ENCODE assay signal across 14 cellular contexts in the genomic region with DNA sequence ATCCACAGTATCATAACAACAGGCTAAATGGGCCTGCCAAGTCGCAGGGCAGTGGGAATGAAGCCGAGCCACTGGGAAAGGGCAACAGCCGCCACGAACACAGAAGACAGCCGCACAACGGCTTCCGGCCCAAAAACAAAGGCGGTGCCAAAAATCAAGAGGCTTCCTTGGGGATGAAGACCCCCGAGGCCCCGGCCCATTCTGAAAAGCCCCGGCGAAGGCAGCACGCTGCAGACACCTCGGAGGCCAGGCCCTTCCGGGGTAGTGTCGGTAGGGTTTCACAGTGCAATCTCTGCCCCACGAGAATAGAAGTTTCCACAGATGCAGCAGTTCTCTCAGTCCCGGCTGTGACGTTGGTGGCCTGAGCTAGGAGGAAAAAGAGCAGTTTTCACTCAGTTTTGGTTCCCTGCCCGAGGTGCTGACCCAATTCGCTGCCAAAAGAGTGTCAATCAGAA. TPM values are rescaled to one million over a fixed set of nuclear protein-coding genes. Genes with fewer than 3 reads are reported as not detected.
DNase-seq lines count a peak whose midpoint lies in the region; ATAC-seq and TF ChIP-seq lines count a peak whose summit lies in the region.
"Had no signal": no experiment of that assay in that cellular context is flagged by ENCODE, and none has a peak within 500 bp of the region (broad histone marks: within the 10 kb centered on the region; RNA-seq: fewer than 3 reads in every experiment).

No MANE protein-coding gene starts in this region.

- CTCF ChIA-PET in PC-9 (lab: Charles Lee): no interaction called here
- CTCF ChIA-PET in GM10248 (lab: Yijun Ruan, JAX): interaction anchor here (0.9 to 9.7 kb wide), 4 partner anchors 10 to 499 kb away, joined by 3 to 82 read pairs (median 30); a partner anchor contains a TSS
- CTCF ChIA-PET in activated CD4-positive, alpha-beta memory T cell treated with anti-CD3 and anti-CD28 coated beads for 36 hours (lab: Charles Lee): no interaction called here

- H3K27me3 ChIP-seq in PC-9 (ENCODE audit: insufficient read depth, low read depth) (no peaks in the 10 kb centered on the region), esophagus muscularis mucosa (no peaks in the 10 kb centered on the region), liver (ENCODE audit: control insufficient read depth in 4 of 4, insufficient read depth in 4 of 4, low read length in 3 of 4) (no peaks in the 10 kb centered on the region)
- H3K27me3 ChIP-seq: BE2C, ovary had no signal

- H3K27ac ChIP-seq in PC-9: peak overlapping the region; percentile 83
- H3K27ac ChIP-seq in esophagus muscularis mucosa (replicated peaks in 1 of 4): peak overlapping the region; percentile 58 to 74 (median 65)
- peak overlapping the region; percentile 10 to 58 for H3K27ac ChIP-seq in liver (ENCODE audit: low read depth in 1 of 2, low read length in 2 of 2)
- H3K27ac ChIP-seq: ovary had no signal

- H3K27me3 Mint-ChIP-seq in activated T-cell treated with anti-CD3 and anti-CD28 coated beads, Interleukin-2, amount 50 U/mL, for 4 hours (ENCODE audit: low read depth): no peaks in the 10 kb centered on the region
- no peaks in the 10 kb centered on the region for H3K27me3 Mint-ChIP-seq in activated CD4-positive, alpha-beta memory T cell treated with anti-CD3 and anti-CD28 coated beads for 36 hours
- H3K27me3 Mint-ChIP-seq: activated CD8-positive, alpha-beta T cell treated with anti-CD3 and anti-CD28 coated beads for 36 hours; memory B cell had no signal

- no peak for TF ChIP-seq RAD21 in liver (IDR thresholded peaks at IDR 0.05)

- H3K4me3 Mint-ChIP-seq in activated T-cell treated with anti-CD3 and anti-CD28 coated beads, Interleukin-2, amount 50 U/mL, for 4 hours: no peak overlapping the region
- H3K4me3 Mint-ChIP-seq in activated CD4-positive, alpha-beta memory T cell treated with anti-CD3 and anti-CD28 coated beads for 36 hours: no peak overlapping the region
- H3K4me3 Mint-ChIP-seq: activated CD8-positive, alpha-beta T cell treated with anti-CD3 and anti-CD28 coated beads for 36 hours; memory B cell had no signal

- H3K4me1 ChIP-seq in PC-9 (replicated peaks; ENCODE audit: insufficient read depth) (peaks cover 44% of the 10 kb centered on the region), esophagus muscularis mucosa (peaks cover 0 to 21% (median 0%) of the 10 kb centered on the region in 4 donors), liver (ENCODE audit: control insufficient read depth in 4 of 4, insufficient read depth in 4 of 4, low read length in 3 of 4) (peaks cover 0 to 2% (median 0%) of the 10 kb centered on the region in 4 donors)

- TF ChIP-seq POLR2A in esophagus muscularis mucosa (IDR thresholded peaks at IDR 0.05; ENCODE audit: low read depth): no peak

- peaks cover 2% of the 10 kb centered on the region for H3K4me1 Mint-ChIP-seq in activated T-cell treated with anti-CD3 and anti-CD28 coated beads, Interleukin-2, amount 50 U/mL, for 4 hours (ENCODE audit: low read depth)
- H3K4me1 Mint-ChIP-seq in activated CD4-positive, alpha-beta memory T cell treated with anti-CD3 and anti-CD28 coated beads for 36 hours (ENCODE audit: low read depth): peaks cover 18% of the 10 kb centered on the region
- H3K4me1 Mint-ChIP-seq: memory B cell had no signal

- no peak for TF ChIP-seq EP300 in esophagus muscularis mucosa (IDR thresholded peaks at IDR 0.05)

- H3K4me2 ChIP-seq in PC-9: no peak overlapping the region

- no peaks in the 10 kb centered on the region for H3K36me3 Mint-ChIP-seq in activated T-cell treated with anti-CD3 and anti-CD28 coated beads, Interleukin-2, amount 50 U/mL, for 4 hours (ENCODE audit: insufficient read depth)
- H3K36me3 Mint-ChIP-seq in activated CD4-positive, alpha-beta memory T cell treated with anti-CD3 and anti-CD28 coated beads for 36 hours: no peaks in the 10 kb centered on the region
- H3K36me3 Mint-ChIP-seq: memory B cell had no signal

- H3K27ac Mint-ChIP-seq in activated CD4-positive, alpha-beta memory T cell treated with anti-CD3 and anti-CD28 coated beads for 36 hours: no peak overlapping the region
- H3K27ac Mint-ChIP-seq: activated CD8-positive, alpha-beta T cell treated with anti-CD3 and anti-CD28 coated beads for 36 hours; memory B cell had no signal

- H3K36me3 ChIP-seq in PC-9 (ENCODE audit: low read depth): peaks cover 30% of the 10 kb centered on the region
- H3K36me3 ChIP-seq in esophagus muscularis mucosa: peaks cover 15 to 66% (median 37%) of the 10 kb centered on the region in 4 donors
- peaks cover 7 to 45% (median 34%) of the 10 kb centered on the region in 4 donors for H3K36me3 ChIP-seq in liver (ENCODE audit: control insufficient read depth in 4 of 4, insufficient read depth in 3 of 4, low read depth in 1 of 4, low read length in 3 of 4)
- H3K36me3 ChIP-seq: ovary had no signal

- no peak for TF ChIP-seq CTCF in PC-9 (conservative IDR thresholded peaks at IDR 0.05)
- no peak for TF ChIP-seq CTCF in esophagus muscularis mucosa (IDR thresholded peaks at IDR 0.05)
- no peak for TF ChIP-seq CTCF in liver (IDR thresholded peaks at IDR 0.05; ENCODE audit: low read depth, low read length, missing input control)
- no peak for TF ChIP-seq CTCF in GM10248 (IDR thresholded peaks at IDR 0.05; ENCODE audit: control extremely low read depth, extremely low read depth, low read depth, missing control alignments)

- H3K9me2 ChIP-seq in PC-9 (ENCODE audit: insufficient read depth): no peaks in the 10 kb centered on the region

- TSS peak; percentile 19 for BruUV-seq in PC-9 (replicated peaks; lab: Mats Ljungman, UMichigan)

- intact Hi-C loops in PC-9 (cut with micrococcal nuclease; ENCODE audit: unreplicated experiment): no loop called here
- intact Hi-C loops in esophagus muscularis mucosa (cut with DNase I): loop anchor here (5.0 kb wide), 1 partner anchor 175 kb away; no protein-coding TSS in a partner anchor
- intact Hi-C loops in activated CD4-positive, alpha-beta memory T cell treated with anti-CD3 and anti-CD28 coated beads for 36 hours (cut with micrococcal nuclease): no loop called here

- no peaks in the 10 kb centered on the region for H3K9me3 Mint-ChIP-seq in activated T-cell treated with anti-CD3 and anti-CD28 coated beads, Interleukin-2, amount 50 U/mL, for 4 hours
- H3K9me3 Mint-ChIP-seq in activated CD4-positive, alpha-beta memory T cell treated with anti-CD3 and anti-CD28 coated beads for 36 hours: no peaks in the 10 kb centered on the region
- H3K9me3 Mint-ChIP-seq: activated CD8-positive, alpha-beta T cell treated with anti-CD3 and anti-CD28 coated beads for 36 hours; memory B cell had no signal

- whole genome bisulfite sequencing in esophagus muscularis mucosa: 84% methylated on average over 21 of the region's 21 CpGs
- WGBS in liver: 81% methylated on average over 21 of the region's 21 CpGs

- no peak for ATAC-seq in activated T-cell treated with anti-CD3 and anti-CD28 coated beads, Interleukin-2, amount 50 U/mL, for 4 hours
- ATAC-seq: activated CD8-positive, alpha-beta T cell treated with anti-CD3 and anti-CD28 coated beads for 36 hours had no signal

- no peak overlapping the region for H3K9ac ChIP-seq in liver (ENCODE audit: low read depth in 1 of 2, low read length in 2 of 2)

- H3K4me3 ChIP-seq in PC-9 (no peak overlapping the region), esophagus muscularis mucosa (peak overlapping the region in 3 of 4 donors; percentile 18 to 45 (median 24)), liver (ENCODE audit: low read depth in 1 of 3, low read length in 3 of 3) (no peak overlapping the region)
- H3K4me3 ChIP-seq: ovary had no signal

- DNase-seq in PC-9: no peak
- DNase-seq in esophagus muscularis mucosa (ENCODE audit: extremely low spot score): no peak
- DNase-seq in stromal cell of bone marrow (ENCODE audit: low read depth): peak; percentile 66
- DNase-seq in GM10248 (ENCODE audit: extremely low spot score): no peak
- no peak for DNase-seq in activated T-cell treated with anti-CD3 and anti-CD28 coated beads, Interleukin-2, amount 50 U/mL, for 4 hours
- DNase-seq in NCI-H345 (lab: John Stamatoyannopoulos, UW): no peak
- DNase-seq in activated CD4-positive, alpha-beta memory T cell treated with anti-CD3 and anti-CD28 coated beads for 36 hours: no peak
- DNase-seq: activated CD8-positive, alpha-beta T cell treated with anti-CD3 and anti-CD28 coated beads for 36 hours; activated effector memory CD4-positive, alpha-beta T cell treated with anti-CD3 and anti-CD28 coated beads, Interleukin-2, amount 50 U/mL, for 16 hours; BE2C; stimulated activated CD4-positive, alpha-beta T cell treated with anti-CD3 and anti-CD28 coated beads, Interleukin-1b, Interleukin-23, amount 100 ng/mL, for 48 hours had no signal

- H3K9me3 ChIP-seq in PC-9 (ENCODE audit: insufficient read depth, low read depth) (no peaks in the 10 kb centered on the region), esophagus muscularis mucosa (no peaks in the 10 kb centered on the region), liver (ENCODE audit: control insufficient read depth in 4 of 4, low read length in 3 of 4) (no peaks in the 10 kb centered on the region)
- H3K9me3 ChIP-seq: BE2C, ovary had no signal

- H3K79me2 ChIP-seq in PC-9 (ENCODE audit: low read depth): no peaks in the 10 kb centered on the region

- no peaks in the 10 kb centered on the region for H4K20me1 ChIP-seq in PC-9 (ENCODE audit: insufficient read depth)

- peaks cover 45% of the 10 kb centered on the region for H3F3A ChIP-seq in PC-9 (ENCODE audit: insufficient read depth, low read depth)

- H2AFZ ChIP-seq in PC-9: no peak overlapping the region

- POLR2A ChIA-PET in PC-9 (lab: Charles Lee; ENCODE audit: unreplicated experiment) (no interaction called here), GM10248 (lab: Yijun Ruan, JAX) (interaction anchor here (0.6 kb wide), 1 partner anchor 338 kb away, joined by 5 read pairs; no protein-coding TSS in a partner anchor)
- POLR2A ChIA-PET in activated CD4-positive, alpha-beta memory T cell treated with anti-CD3 and anti-CD28 coated beads for 36 hours (lab: Charles Lee): no interaction called here

TF ChIP-seq in liver, 16 proteins besides CTCF, POLR2A, EP300 and RAD21 (continues in another document):
- TF ChIP-seq, protein P1, sequence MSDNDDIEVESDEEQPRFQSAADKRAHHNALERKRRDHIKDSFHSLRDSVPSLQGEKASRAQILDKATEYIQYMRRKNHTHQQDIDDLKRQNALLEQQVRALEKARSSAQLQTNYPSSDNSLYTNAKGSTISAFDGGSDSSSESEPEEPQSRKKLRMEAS (IDR thresholded peaks at IDR 0.05): no peak

RNA-seq across cellular contexts. Expression of a gene that starts 32.2 kb away (rescaled TPM):
- total RNA-seq in PC-9 (2021) (19.6 and 24.0 TPM in 2 replicates), esophagus muscularis mucosa (10 to 100 TPM; 23.2 to 31.0 (median 26.4) TPM), liver (1 to 10 TPM; 7.8 to 7.9 TPM)
- 1 to 10 TPM; 4.4 to 5.2 TPM for polyA plus RNA-seq in liver
- total RNA-seq in activated T-cell treated with anti-CD3 and anti-CD28 coated beads, Interleukin-2, amount 50 U/mL, for 4 hours: 10 to 100 TPM; 11.7 to 12.9 (median 12.7) TPM
- 10 to 100 TPM; 13.8 to 14.9 TPM for total RNA-seq in activated CD4-positive, alpha-beta memory T cell treated with anti-CD3 and anti-CD28 coated beads for 36 hours

RNA-seq across cellular contexts. Expression of a gene that starts 48.3 kb away (rescaled TPM):
- total RNA-seq in PC-9 (2021): 17.8 and 25.0 TPM in 2 replicates
- total RNA-seq in esophagus muscularis mucosa: 1 to 10 TPM in 3 of 4 donors, under 1 TPM in 1; 0.71 to 2.5 (median 1.9) TPM
- total RNA-seq in liver: 10 to 100 TPM in 1 of 2 donors, under 1 TPM in 1; 0.67 to 14.9 TPM
- polyA plus RNA-seq in liver: under 1 TPM; 0.58 to 0.88 TPM
- total RNA-seq in activated T-cell treated with anti-CD3 and anti-CD28 coated beads, Interleukin-2, amount 50 U/mL, for 4 hours: 1 to 10 TPM; 5.1 to 7.2 (median 6.6) TPM
- total RNA-seq in activated CD4-positive, alpha-beta memory T cell treated with anti-CD3 and anti-CD28 coated beads for 36 hours: 10 to 100 TPM; 40.5 to 40.7 TPM

Comparison
In these comparisons a context has a peak if more than half of its experiments do, and no peak if none do; other contexts are left out.
1. H3K4me3 ChIP-seq: peak in esophagus muscularis mucosa (3 of 4); none in PC-9 (single experiment) and liver (0 of 3).
2. Peak in every context shown above with its lines, with median percentiles within 50 percentile points of each other: H3K27ac ChIP-seq.